1 cellular context compared by ENCODE assay signal in genomic region chr20:4130404-4131189, GRCh38.
TF ChIP-seq lines count a peak whose summit lies in the region.

No MANE protein-coding gene starts in this region.

TF ChIP-seq in K562, 482 proteins besides CTCF, POLR2A, EP300 and RAD21 (continued from another document):
- no peak for TF ChIP-seq MLLT1 (IDR thresholded peaks at IDR 0.05)
